Comparison of ENCODE assay signal across 21 cellular contexts in the genomic region with DNA sequence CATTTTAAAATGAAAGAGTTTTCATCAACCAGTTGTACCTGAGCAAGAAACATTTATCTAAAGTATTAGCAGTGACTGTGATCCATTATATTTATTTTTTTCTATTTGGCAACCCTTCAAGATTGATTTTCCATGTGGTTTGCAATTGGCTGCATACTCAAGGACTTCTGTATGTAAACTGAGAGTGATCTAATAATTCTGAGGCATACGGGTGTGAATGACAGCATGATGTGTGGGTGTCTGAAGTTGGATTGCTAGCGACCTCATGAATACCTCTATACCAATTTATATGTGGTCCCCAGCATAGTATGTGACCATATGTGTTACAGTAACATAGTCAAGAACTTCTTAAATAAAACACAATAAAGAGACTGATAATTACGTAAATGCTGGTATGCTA. TPM values are rescaled to one million over a fixed set of nuclear protein-coding genes. Genes with fewer than 3 reads are reported as not detected.
DNase-seq lines count a peak whose midpoint lies in the region; ATAC-seq, FAIRE-seq and TF ChIP-seq lines count a peak whose summit lies in the region.
"Had no signal": no experiment of that assay in that cellular context is flagged by ENCODE, and none has a peak within 500 bp of the region (broad histone marks: within the 10 kb centered on the region; RNA-seq: fewer than 3 reads in every experiment).

No MANE protein-coding gene starts in this region.

- no peak for DNase-seq in activated CD4-positive, alpha-beta T cell treated with anti-CD3 and anti-CD28 coated beads for 36 hours
- DNase-seq in activated CD4-positive, alpha-beta T cell treated with anti-CD3 and anti-CD28 coated beads for 1 hour: no peak
- DNase-seq in pancreas (no peak), MM.1S (no peak)
- DNase-seq: AML-193; Caco-2; Calu3; CD4-positive, alpha-beta T cell; CD8-positive, alpha-beta T cell; DMS79 treated with DMSO at 0.1 percent for 48 hours; GF-D8 had no signal

- H3K27me3 ChIP-seq in pancreas: no peaks in the 10 kb centered on the region
- 0 out of 2 replicates have a peak, but pooled peaks cover 3% of the 10 kb centered on the region for H3K27me3 ChIP-seq in MM.1S (replicated peaks; ENCODE audit: insufficient read depth, low read length)
- H3K27me3 ChIP-seq: BLaER1 treated with 17β-estradiol and CSF1 and Interleukin-3, amounts not matched to agents 10 nM and 100 nM had no signal

- ATAC-seq in activated CD4-positive, alpha-beta T cell treated with anti-CD3 and anti-CD28 coated beads for 36 hours: peak; percentile 51
- ATAC-seq in pancreas (peak; percentile 66 to 81 (median 72)), HG02970 (IDR thresholded peaks at IDR 0.05; ENCODE audit: low FRiP score, unreplicated experiment) (no peak)
- ATAC-seq: A549; CD8-positive, alpha-beta T cell had no signal

- TF ChIP-seq CTCF in pancreas (IDR thresholded peaks at IDR 0.05) (no peak), MM.1S (IDR thresholded peaks at IDR 0.05; ENCODE audit: low read length) (no peak)

- H3K36me3 Mint-ChIP-seq in activated CD4-positive, alpha-beta T cell treated with anti-CD3 and anti-CD28 coated beads for 36 hours (ENCODE audit: low read depth): peaks cover 8% of the 10 kb centered on the region

- no peaks in the 10 kb centered on the region for H3K79me2 ChIP-seq in MM.1S (ENCODE audit: low read length)

- H3K4me2 ChIP-seq in MM.1S (ENCODE audit: low read depth, low read length): no peak overlapping the region
- H3K4me2 ChIP-seq: A549; BLaER1 treated with 17β-estradiol and CSF1 and Interleukin-3, amounts not matched to agents 10 nM and 100 nM had no signal

- intact Hi-C loops in activated CD4-positive, alpha-beta T cell treated with anti-CD3 and anti-CD28 coated beads for 36 hours (cut with DNase I, micrococcal nuclease): no loop called here
- intact Hi-C loops in pancreas (cut with DNase I): no loop called here

- peaks cover 6% of the 10 kb centered on the region for H3K9me3 Mint-ChIP-seq in activated CD4-positive, alpha-beta T cell treated with anti-CD3 and anti-CD28 coated beads for 36 hours (ENCODE audit: low read depth)
- H3K9me3 Mint-ChIP-seq: CD4-positive, alpha-beta T cell; CD8-positive, alpha-beta T cell had no signal

- no peaks in the 10 kb centered on the region for H3K27me3 Mint-ChIP-seq in activated CD4-positive, alpha-beta T cell treated with anti-CD3 and anti-CD28 coated beads for 36 hours
- H3K27me3 Mint-ChIP-seq: CD4-positive, alpha-beta T cell had no signal

- H3K9ac ChIP-seq in MM.1S (ENCODE audit: low read length): no peak overlapping the region
- H3K9ac ChIP-seq: BLaER1 treated with 17β-estradiol and CSF1 and Interleukin-3, amounts not matched to agents 10 nM and 100 nM had no signal

- no peak overlapping the region for H3K27ac Mint-ChIP-seq in activated CD4-positive, alpha-beta T cell treated with anti-CD3 and anti-CD28 coated beads for 36 hours
- H3K27ac Mint-ChIP-seq: B cell; CD4-positive, alpha-beta T cell; CD8-positive, alpha-beta T cell had no signal

- WGBS in pancreas, 2 donors: 26 to 29% methylated on average over 3 of the region's 3 CpGs

- no peak overlapping the region for H3K4me3 Mint-ChIP-seq in activated CD4-positive, alpha-beta T cell treated with anti-CD3 and anti-CD28 coated beads for 36 hours
- H3K4me3 Mint-ChIP-seq: B cell; CD4-positive, alpha-beta T cell; CD8-positive, alpha-beta T cell had no signal

- no peaks in the 10 kb centered on the region for H3K9me2 ChIP-seq in MM.1S (replicated peaks; ENCODE audit: insufficient read depth, low read length)

- no peaks in the 10 kb centered on the region for H3F3A ChIP-seq in MM.1S (ENCODE audit: insufficient read depth, low read length)

- no peak overlapping the region for H2AFZ ChIP-seq in MM.1S (ENCODE audit: low read length)

- no peak overlapping the region for H3K27ac ChIP-seq in pancreas
- H3K27ac ChIP-seq in MM.1S (ENCODE audit: low read length): no peak overlapping the region
- H3K27ac ChIP-seq: 22Rv1; A549; BLaER1 treated with 17β-estradiol and CSF1 and Interleukin-3, amounts not matched to agents 10 nM and 100 nM; C4-2B had no signal

- no peak overlapping the region for H3K4me3 ChIP-seq in pancreas
- H3K4me3 ChIP-seq in MM.1S (ENCODE audit: low read length): no peak overlapping the region
- H3K4me3 ChIP-seq: A549; BLaER1 treated with 17β-estradiol and CSF1 and Interleukin-3, amounts not matched to agents 10 nM and 100 nM had no signal

- H3K9me3 ChIP-seq in pancreas: no peaks in the 10 kb centered on the region
- no peaks in the 10 kb centered on the region for H3K9me3 ChIP-seq in MM.1S (replicated peaks; ENCODE audit: insufficient read depth, low read length)
- H3K9me3 ChIP-seq: Caco-2 had no signal

- H3K4me1 ChIP-seq in pancreas (peaks cover 0 to 10% (median 7%) of the 10 kb centered on the region in 3 donors), MM.1S (ENCODE audit: low read length) (no peaks in the 10 kb centered on the region)
- H3K4me1 ChIP-seq: A549 had no signal

- peaks cover 14% of the 10 kb centered on the region for H3K4me1 Mint-ChIP-seq in activated CD4-positive, alpha-beta T cell treated with anti-CD3 and anti-CD28 coated beads for 36 hours

- H4K20me1 ChIP-seq in MM.1S (ENCODE audit: insufficient read depth, low read length): no peaks in the 10 kb centered on the region
- H4K20me1 ChIP-seq: BLaER1 treated with 17β-estradiol and CSF1 and Interleukin-3, amounts not matched to agents 10 nM and 100 nM had no signal

- H3K36me3 ChIP-seq in pancreas (no peaks in the 10 kb centered on the region), MM.1S (replicated peaks; ENCODE audit: insufficient read depth, low read length) (no peaks in the 10 kb centered on the region)
- H3K36me3 ChIP-seq: BLaER1 treated with 17β-estradiol and CSF1 and Interleukin-3, amounts not matched to agents 10 nM and 100 nM had no signal

- FAIRE-seq in pancreas (lab: Jason Lieb, UNC): no peak
- FAIRE-seq: A549, D721Med, G401.6, GM12891, GM19239 had no signal

- POLR2A ChIA-PET in activated CD4-positive, alpha-beta T cell treated with anti-CD3 and anti-CD28 coated beads for 36 hours (lab: Charles Lee): no interaction called here

- CTCF ChIA-PET in activated CD4-positive, alpha-beta T cell treated with anti-CD3 and anti-CD28 coated beads for 36 hours (lab: Charles Lee): interaction anchor here (2.5 kb wide), 1 partner anchor 8 kb away, joined by 6 read pairs; a partner anchor contains a TSS

RNA-seq across cellular contexts. Expression of a gene that starts 8.2 kb away (rescaled TPM):
- total RNA-seq in activated CD4-positive, alpha-beta T cell treated with anti-CD3 and anti-CD28 coated beads for 36 hours: 10 to 100 TPM; 10.9 to 11.0 TPM
- total RNA-seq in pancreas: 10 to 100 TPM; 13.3 to 21.6 (median 16.0) TPM
- polyA plus RNA-seq in pancreas: 1 to 10 TPM; 2.8 to 5.0 TPM
